22 cellular contexts compared by ENCODE assay signal in the genomic region with DNA sequence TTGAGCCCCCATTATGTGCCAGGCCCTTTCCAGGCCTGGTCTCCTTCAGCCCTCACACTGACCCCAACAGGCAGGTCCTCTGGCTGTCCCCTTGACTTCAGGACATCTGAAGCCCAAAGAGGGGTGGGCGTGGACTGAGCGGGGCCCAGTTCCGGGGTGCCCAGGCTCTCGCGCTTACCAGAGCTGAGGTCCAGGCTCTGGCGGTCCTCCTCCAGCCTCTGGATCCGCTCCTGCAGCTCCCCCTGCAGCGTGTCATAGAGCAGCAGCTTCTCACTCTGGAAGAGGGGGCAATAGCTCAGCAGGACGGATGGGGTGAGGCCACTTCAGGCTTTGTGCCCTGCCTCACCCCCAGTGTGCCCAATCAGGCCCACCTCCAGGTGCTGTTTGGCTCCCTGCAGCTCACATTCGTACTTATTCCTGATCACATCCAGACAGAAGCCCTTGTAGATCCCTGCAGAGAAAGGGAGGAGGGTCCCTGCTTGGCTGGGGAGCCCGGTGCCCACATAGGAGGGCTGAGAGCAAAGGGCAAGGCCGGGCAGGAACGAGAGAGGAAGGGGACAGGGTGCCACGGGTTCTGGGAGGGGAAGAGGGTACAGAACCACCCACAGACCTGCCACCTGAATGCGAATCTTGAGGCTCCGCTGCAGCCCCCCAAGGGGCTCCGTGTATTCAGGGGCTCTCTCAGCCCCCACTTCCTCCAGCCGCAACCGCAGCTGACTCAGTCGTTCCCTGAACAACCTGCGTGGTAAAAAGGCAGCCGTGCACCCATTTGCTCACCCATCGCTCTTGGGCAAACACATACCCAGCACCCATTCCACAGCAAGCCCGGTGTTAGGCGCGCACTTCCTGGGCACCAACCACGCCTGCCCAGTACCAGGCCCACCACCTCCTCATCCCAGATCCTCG. TPM values are rescaled to one million over a fixed set of nuclear protein-coding genes. Genes with fewer than 3 reads are reported as not detected.
A peak's percentile ranks its signal among the peaks of the same experiment; 100 is the strongest.
DNase-seq lines count a peak whose midpoint lies in the region; FAIRE-seq and TF ChIP-seq lines count a peak whose summit lies in the region.
"Had no signal": no experiment of that assay in that cellular context is flagged by ENCODE, and none has a peak within 500 bp of the region (broad histone marks: within the 10 kb centered on the region; RNA-seq: fewer than 3 reads in every experiment).

No MANE protein-coding gene starts in this region.

- H3K27ac ChIP-seq in RWPE1 = peak overlapping the region; percentile 100
- no peak overlapping the region for H3K27ac ChIP-seq in spleen
- H3K27ac ChIP-seq: SJCRH30 had no signal

- no peaks in the 10 kb centered on the region for H3K9me3 ChIP-seq in spleen
- H3K9me3 ChIP-seq: BE2C, Caco-2, SJCRH30 had no signal

- intact Hi-C loops in spleen (cut with DNase I; ENCODE audit: low total_unique reads) = no loop called here

- CTCF ChIA-PET in activated naive CD4-positive, alpha-beta T cell treated with anti-CD3 and anti-CD28 coated beads, Interleukin-2, amount 10 ng/mL, durations not matched to agents 7 days and 5 days (lab: Charles Lee) = interaction anchor here (3.5 kb wide), 1 partner anchor 29 kb away, joined by 16 read pairs; no protein-coding TSS in a partner anchor
- CTCF ChIA-PET in RWPE1 (lab: Yijun Ruan, JAX) = interaction anchor here (0.6 kb wide), 1 partner anchor 29 kb away, joined by 4 read pairs; no protein-coding TSS in a partner anchor

- no peak for TF ChIP-seq POLR2A in spleen (IDR thresholded peaks at IDR 0.05)

- peaks cover 0 to 7% (median 0%) of the 10 kb centered on the region in 7 donors for H3K27me3 ChIP-seq in spleen (replicated peaks in 1 of 7)
- H3K27me3 ChIP-seq: BE2C, SJCRH30 had no signal

- peaks cover 50% of the 10 kb centered on the region for H3K4me1 Mint-ChIP-seq in activated naive CD4-positive, alpha-beta T cell treated with anti-CD3 and anti-CD28 coated beads, Interleukin-2, amount 10 ng/mL, durations not matched to agents 7 days and 5 days

- peaks cover 38% of the 10 kb centered on the region for H3K36me3 Mint-ChIP-seq in activated naive CD4-positive, alpha-beta T cell treated with anti-CD3 and anti-CD28 coated beads, Interleukin-2, amount 10 ng/mL, durations not matched to agents 7 days and 5 days

- H3K4me1 ChIP-seq in spleen = peaks cover 32 to 64% (median 47%) of the 10 kb centered on the region in 6 donors

- no peak overlapping the region for H3K4me3 Mint-ChIP-seq in activated naive CD4-positive, alpha-beta T cell treated with anti-CD3 and anti-CD28 coated beads, Interleukin-2, amount 10 ng/mL, durations not matched to agents 7 days and 5 days

- H3K36me3 ChIP-seq in spleen = peaks cover 7 to 63% (median 53%) of the 10 kb centered on the region in 6 donors
- H3K36me3 ChIP-seq: SJCRH30 had no signal

- peak overlapping the region; percentile 37 for H3K27ac Mint-ChIP-seq in activated naive CD4-positive, alpha-beta T cell treated with anti-CD3 and anti-CD28 coated beads, Interleukin-2, amount 10 ng/mL, durations not matched to agents 7 days and 5 days

- 91 to 94% (median 94%) methylated on average over 23 to 28 of the region's 28 CpGs for WGBS in spleen, 5 donors

- TF ChIP-seq CTCF in RWPE1 (conservative IDR thresholded peaks at IDR 0.05; ENCODE audit: low read depth) (no peak), spleen (IDR thresholded peaks at IDR 0.05 in 8 of 11, conservative IDR thresholded peaks at IDR 0.05 in 3 of 11) (no peak)

- POLR2A ChIA-PET in RWPE1 (lab: Yijun Ruan, JAX; ENCODE audit: low non-redundant PET) = no interaction called here

- FAIRE-seq in RCC 7860 (lab: Jason Lieb, UNC) = no peak
- FAIRE-seq: G401.6, H54 had no signal

- no peaks in the 10 kb centered on the region for H3K9me3 Mint-ChIP-seq in activated naive CD4-positive, alpha-beta T cell treated with anti-CD3 and anti-CD28 coated beads, Interleukin-2, amount 10 ng/mL, durations not matched to agents 7 days and 5 days
- H3K9me3 Mint-ChIP-seq: CD4-positive, CD25-positive, alpha-beta regulatory T cell had no signal

- no peak for DNase-seq in activated naive CD4-positive, alpha-beta T cell treated with anti-CD3 and anti-CD28 coated beads, Interleukin-2, amount 10 ng/mL, durations not matched to agents 7 days and 5 days
- DNase-seq in activated naive CD4-positive, alpha-beta T cell treated with Interleukin-2 at 50 U/mL for 16 hours = no peak
- no peak for DNase-seq in RWPE1 (ENCODE audit: low spot score)
- peak; percentile 45 for DNase-seq in islet precursor cell
- DNase-seq in spleen = peak; percentile 59
- no peak for DNase-seq in NCI-H1105 treated with DMSO at 0.1 percent for 48 hours (lab: John Stamatoyannopoulos, UW)
- no peak for DNase-seq in HCEC 1CT
- DNase-seq in RCC 7860 (ENCODE audit: low spot score) = no peak
- DNase-seq: BE2C; Caco-2; CD4-positive, CD25-positive, alpha-beta regulatory T cell; NCI-H1105; NCI-H1694 treated with DMSO at 0.1 percent for 48 hours; NCI-H2107; NCI-H510A; NCI-H748 treated with DMSO at 0.1 percent for 48 hours; NK-92 treated with Interleukin-12 subunit alpha and Interleukin-12 subunit beta, amount 100 ng/mL, for 24 hours; SJCRH30 had no signal

- H3K4me3 ChIP-seq in spleen = no peak overlapping the region
- H3K4me3 ChIP-seq: SJCRH30 had no signal

- peaks cover 7% of the 10 kb centered on the region for H3K27me3 Mint-ChIP-seq in activated naive CD4-positive, alpha-beta T cell treated with anti-CD3 and anti-CD28 coated beads, Interleukin-2, amount 10 ng/mL, durations not matched to agents 7 days and 5 days
- H3K27me3 Mint-ChIP-seq: CD4-positive, CD25-positive, alpha-beta regulatory T cell had no signal

RNA-seq across cellular contexts. Expression of a gene that starts 4.1 kb away (rescaled TPM):
- 10 to 100 TPM; 32.3 to 52.5 (median 37.2) TPM for total RNA-seq in spleen
- polyA plus RNA-seq in spleen = 10 to 100 TPM; 61.6 to 90.6 (median 83.0) TPM

RNA-seq across cellular contexts. Expression of a gene that starts 4.6 kb away (rescaled TPM):
- 10 to 100 TPM in 1 of 7 donors, 1 to 10 TPM in 6; 5.7 to 10.9 (median 8.9) TPM for total RNA-seq in spleen
- 1 to 10 TPM; 2.3 to 7.8 (median 7.0) TPM for polyA plus RNA-seq in spleen

RNA-seq across cellular contexts. Expression of a gene that starts 6.6 kb away (rescaled TPM):
- 10 to 100 TPM in 5 of 7 donors, 1 to 10 TPM in 2; 6.3 to 23.4 (median 13.9) TPM for total RNA-seq in spleen
- polyA plus RNA-seq in spleen = 1 to 10 TPM; 4.3 to 8.9 (median 8.7) TPM

RNA-seq across cellular contexts. Expression of a gene that starts 24.0 kb away (rescaled TPM):
- total RNA-seq in spleen = 10 to 100 TPM in 2 of 7 donors, 1 to 10 TPM in 5; 4.7 to 15.7 (median 6.5) TPM
- 1 to 10 TPM; 1.7 to 2.7 (median 2.0) TPM for polyA plus RNA-seq in spleen
- total RNA-seq: A172 had no signal

RNA-seq across cellular contexts. Expression of a gene that starts 30.7 kb away (rescaled TPM):
- 1 to 10 TPM; 1.9 to 5.0 (median 4.0) TPM for total RNA-seq in spleen
- polyA plus RNA-seq in spleen = 1 to 10 TPM; 4.8 to 8.4 (median 7.4) TPM
- total RNA-seq: A172, LHCN-M2 had no signal

Comparison
In these comparisons a context has a peak if more than half of its experiments do, and no peak if none do; other contexts are left out.
1. DNase-seq: peak in islet precursor cell (single experiment) and spleen (single experiment); none in activated naive CD4-positive, alpha-beta T cell treated with anti-CD3 and anti-CD28 coated beads, Interleukin-2, amount 10 ng/mL, durations not matched to agents 7 days and 5 days (single experiment), activated naive CD4-positive, alpha-beta T cell treated with Interleukin-2 at 50 U/mL for 16 hours (single experiment), RWPE1 (single experiment), NCI-H1105 treated with DMSO at 0.1 percent for 48 hours (single experiment), HCEC 1CT (single experiment) and RCC 7860 (single experiment).